Comparison of ENCODE assay signal across 32 cellular contexts in genomic region chr2:6359964-6360363, GRCh38.
"Had no signal": no experiment of that assay in that cellular context is flagged by ENCODE, and none has a peak within 500 bp of the region (broad histone marks: within the 10 kb centered on the region; RNA-seq: fewer than 3 reads in every experiment).

No MANE protein-coding gene starts in this region.

- H3K4me3 ChIP-seq: adrenal gland, body of pancreas, Peyer's patch had no signal

- DNase-seq: activated B cell treated with CpG ODN at 0.5 μM for 24 hours; activated CD4-positive, alpha-beta T cell treated with anti-CD3 and anti-CD28 coated beads for 4 hours; activated CD4-positive, alpha-beta T cell treated with anti-CD3 and anti-CD28 coated beads, Interleukin-2, amount 50 U/mL, for 4 hours; activated CD4-positive, CD25-positive, alpha-beta regulatory T cell treated with anti-CD3 and anti-CD28 coated beads, Interleukin-2, amount 50 U/mL, for 72 hours; activated CD8-positive, alpha-beta T cell treated with anti-CD3 and anti-CD28 coated beads for 36 hours; activated effector memory CD4-positive, alpha-beta T cell treated with anti-CD3 and anti-CD28 coated beads, Interleukin-2, amount 50 U/mL, for 16 hours; activated naive CD4-positive, alpha-beta T cell treated with Interleukin-2 at 50 U/mL for 16 hours; activated naive CD8-positive, alpha-beta T cell treated with anti-CD3 and anti-CD28 coated beads, Interleukin-2, amount 10 ng/mL, durations not matched to agents 7 days and 5 days; activated T-cell treated with anti-CD3 and anti-CD28 coated beads, Interleukin-2, amount 50 U/mL, for 1 hour; activated T-cell treated with anti-CD3 and anti-CD28 coated beads, Interleukin-2, amount 50 U/mL, for 72 hours; adrenal gland; body of pancreas; NCI-H1105; NCI-H1417 treated with DMSO at 0.1 percent for 48 hours; NCI-H1930; NCI-H2081 treated with DMSO at 0.1 percent for 48 hours; NCI-H345; NCI-H524 treated with DMSO at 0.1 percent for 48 hours; PC-3; Peyer's patch; RPMI8226; SIG-M5; SW 1271; T-helper 1 cell; T-helper 2 cell; T-helper 9 cell had no signal

- H3K27ac ChIP-seq: adrenal gland, body of pancreas, KMS-11, Peyer's patch, VCaP had no signal

- H3K27me3 ChIP-seq: adrenal gland, body of pancreas, Peyer's patch had no signal

- H3K9me3 ChIP-seq: adrenal gland, body of pancreas, Peyer's patch had no signal

- H3K4me1 ChIP-seq: adrenal gland, body of pancreas, Peyer's patch had no signal

- H3K4me2 ChIP-seq: KMS-11 had no signal

- H3K9ac ChIP-seq: KMS-11 had no signal

- ATAC-seq: activated CD8-positive, alpha-beta T cell treated with anti-CD3 and anti-CD28 coated beads for 36 hours; activated T-cell treated with anti-CD3 and anti-CD28 coated beads, Interleukin-2, amount 50 U/mL, for 72 hours; activated T-helper 17 cell treated with anti-CD3 and anti-CD28 coated beads, Interleukin-2, amount 50 U/mL, for 72 hours; body of pancreas; PC-3; Right ventricle myocardium inferior had no signal

- FAIRE-seq: astrocyte, bronchial epithelial cell had no signal

- H3K36me3 ChIP-seq: adrenal gland, Peyer's patch had no signal
